Comparison of ENCODE assay signal across 2 cellular contexts in the genomic region with DNA sequence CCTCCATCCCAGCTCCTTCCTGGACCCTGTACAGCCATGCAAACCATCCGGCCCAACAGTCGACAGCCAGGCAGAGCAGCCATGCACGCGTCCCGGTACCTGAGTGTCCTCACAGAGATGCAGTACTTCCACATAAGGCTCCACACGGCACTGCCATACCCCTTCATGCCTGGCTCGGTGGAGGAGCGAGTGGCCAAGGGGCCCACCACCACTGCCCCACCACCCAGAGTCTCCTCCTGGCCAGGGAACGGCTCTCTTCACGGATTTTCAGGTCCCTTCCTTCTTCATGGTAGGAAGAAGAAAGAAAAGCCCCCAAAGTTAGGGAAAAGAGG.
TF ChIP-seq lines count a peak whose summit lies in the region.

No MANE protein-coding gene starts in this region.

TF ChIP-seq in A549, 52 proteins besides CTCF, POLR2A, EP300 and RAD21:
- TF ChIP-seq, protein P1, sequence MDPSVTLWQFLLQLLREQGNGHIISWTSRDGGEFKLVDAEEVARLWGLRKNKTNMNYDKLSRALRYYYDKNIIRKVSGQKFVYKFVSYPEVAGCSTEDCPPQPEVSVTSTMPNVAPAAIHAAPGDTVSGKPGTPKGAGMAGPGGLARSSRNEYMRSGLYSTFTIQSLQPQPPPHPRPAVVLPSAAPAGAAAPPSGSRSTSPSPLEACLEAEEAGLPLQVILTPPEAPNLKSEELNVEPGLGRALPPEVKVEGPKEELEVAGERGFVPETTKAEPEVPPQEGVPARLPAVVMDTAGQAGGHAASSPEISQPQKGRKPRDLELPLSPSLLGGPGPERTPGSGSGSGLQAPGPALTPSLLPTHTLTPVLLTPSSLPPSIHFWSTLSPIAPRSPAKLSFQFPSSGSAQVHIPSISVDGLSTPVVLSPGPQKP (IDR thresholded peaks at IDR 0.05; ENCODE audit: low read depth, low read length): no peak
- TF ChIP-seq PHF8 (IDR thresholded peaks at IDR 0.05; ENCODE audit: borderline replicate concordance, low read depth) (no peak), ZNF302 (CRISPR knock-in tag; IDR thresholded peaks at IDR 0.05) (no peak), EHMT2 (IDR thresholded peaks at IDR 0.05; ENCODE audit: low read depth) (no peak), MAFK (IDR thresholded peaks at IDR 0.05; ENCODE audit: partially characterized antibody) (no peak)
- TF ChIP-seq, protein P2, sequence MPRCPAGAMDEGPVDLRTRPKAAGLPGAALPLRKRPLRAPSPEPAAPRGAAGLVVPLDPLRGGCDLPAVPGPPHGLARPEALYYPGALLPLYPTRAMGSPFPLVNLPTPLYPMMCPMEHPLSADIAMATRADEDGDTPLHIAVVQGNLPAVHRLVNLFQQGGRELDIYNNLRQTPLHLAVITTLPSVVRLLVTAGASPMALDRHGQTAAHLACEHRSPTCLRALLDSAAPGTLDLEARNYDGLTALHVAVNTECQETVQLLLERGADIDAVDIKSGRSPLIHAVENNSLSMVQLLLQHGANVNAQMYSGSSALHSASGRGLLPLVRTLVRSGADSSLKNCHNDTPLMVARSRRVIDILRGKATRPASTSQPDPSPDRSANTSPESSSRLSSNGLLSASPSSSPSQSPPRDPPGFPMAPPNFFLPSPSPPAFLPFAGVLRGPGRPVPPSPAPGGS (IDR thresholded peaks at IDR 0.05): no peak
- TF ChIP-seq, protein P3, sequence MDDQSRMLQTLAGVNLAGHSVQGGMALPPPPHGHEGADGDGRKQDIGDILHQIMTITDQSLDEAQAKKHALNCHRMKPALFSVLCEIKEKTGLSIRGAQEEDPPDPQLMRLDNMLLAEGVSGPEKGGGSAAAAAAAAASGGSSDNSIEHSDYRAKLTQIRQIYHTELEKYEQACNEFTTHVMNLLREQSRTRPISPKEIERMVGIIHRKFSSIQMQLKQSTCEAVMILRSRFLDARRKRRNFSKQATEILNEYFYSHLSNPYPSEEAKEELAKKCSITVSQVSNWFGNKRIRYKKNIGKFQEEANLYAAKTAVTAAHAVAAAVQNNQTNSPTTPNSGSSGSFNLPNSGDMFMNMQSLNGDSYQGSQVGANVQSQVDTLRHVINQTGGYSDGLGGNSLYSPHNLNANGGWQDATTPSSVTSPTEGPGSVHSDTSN (IDR thresholded peaks at IDR 0.05): no peak

TF ChIP-seq in HCT116, 20 proteins besides CTCF, POLR2A, EP300 and RAD21 (continued from another document):
- TF ChIP-seq, protein P4, sequence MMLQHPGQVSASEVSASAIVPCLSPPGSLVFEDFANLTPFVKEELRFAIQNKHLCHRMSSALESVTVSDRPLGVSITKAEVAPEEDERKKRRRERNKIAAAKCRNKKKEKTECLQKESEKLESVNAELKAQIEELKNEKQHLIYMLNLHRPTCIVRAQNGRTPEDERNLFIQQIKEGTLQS (IDR thresholded peaks at IDR 0.05): no peak
- TF ChIP-seq EZH2phosphoT487 (IDR thresholded peaks at IDR 0.05; ENCODE audit: borderline replicate concordance) (no peak), POLR2AphosphoS5 (IDR thresholded peaks at IDR 0.05; ENCODE audit: low read depth, low read length) (no peak)
